In genomic region chr5:61306531-61307195, GRCh38 we compare ENCODE assay signal across 9 cellular contexts. TPM values are rescaled to one million over a fixed set of nuclear protein-coding genes. Genes with fewer than 3 reads are reported as not detected.
DNase-seq lines count a peak whose midpoint lies in the region; ATAC-seq, FAIRE-seq and TF ChIP-seq lines count a peak whose summit lies in the region.
"Had no signal": no experiment of that assay in that cellular context is flagged by ENCODE, and none has a peak within 500 bp of the region (broad histone marks: within the 10 kb centered on the region; RNA-seq: fewer than 3 reads in every experiment).

No MANE protein-coding gene starts in this region.

- H3K27me3 Mint-ChIP-seq in chondrocyte (ENCODE audit: low read depth) (no peaks in the 10 kb centered on the region), H9 (ENCODE audit: low read depth) (peaks cover 68% of the 10 kb centered on the region)
- peaks cover 37 to 70% of the 10 kb centered on the region in 2 donors for H3K27me3 Mint-ChIP-seq in effector memory CD8-positive, alpha-beta T cell

- H3K79me1 ChIP-seq in H9 (ENCODE audit: insufficient read depth, low read depth, low read length, poor library complexity, severe bottlenecking): no peaks in the 10 kb centered on the region

- H3K9me3 Mint-ChIP-seq in chondrocyte (ENCODE audit: low read depth): no peaks in the 10 kb centered on the region
- no peaks in the 10 kb centered on the region for H3K9me3 Mint-ChIP-seq in effector memory CD8-positive, alpha-beta T cell
- H3K9me3 Mint-ChIP-seq in H9: no peaks in the 10 kb centered on the region; a peak in 1 of 5 replicates

- WGBS in H9 (ENCODE audit: extremely low coverage, insufficient read length, low lambda C conversion rate): no CpG with 5 or more reads among the region's 5 CpGs

- H3K79me2 ChIP-seq in H9 (ENCODE audit: insufficient read depth, low read length): no peaks in the 10 kb centered on the region

- TF ChIP-seq CTCF in chondrocyte (IDR thresholded peaks at IDR 0.05) (no peak), tibial artery (IDR thresholded peaks at IDR 0.05) (no peak), H9 (conservative IDR thresholded peaks at IDR 0.05) (no peak)

- H3K27me3 ChIP-seq in tibial artery (no peaks in the 10 kb centered on the region), H9 (ENCODE audit: insufficient read depth, low read length) (no peaks in the 10 kb centered on the region; the same call in 1 of the 2 replicates)

- H3K23ac ChIP-seq in H9 (ENCODE audit: insufficient read length, low read depth, low read length): no peak overlapping the region

- in situ Hi-C loops in ACHN (cut with HindIII; ENCODE audit: low pct_ligation_motif_present, low pct_unique_long_range_greater_than_20kb, low sequenced_read_pairs): no loop called here

- H2AK5ac ChIP-seq in H9 (ENCODE audit: insufficient read length, low read length): no peak overlapping the region

- no peak overlapping the region for H3K9ac ChIP-seq in H9 (ENCODE audit: extremely low read depth, insufficient read length, low read length)

- H3K4me1 ChIP-seq in tibial artery (peaks cover 0 to 32% (median 13%) of the 10 kb centered on the region in 4 donors), H9 (ENCODE audit: insufficient read depth, low read length) (no peaks in the 10 kb centered on the region)

- H4K5ac ChIP-seq in H9 (ENCODE audit: insufficient read length, low read depth, low read length): no peak overlapping the region

- H3K27ac ChIP-seq in tibial artery (no peak overlapping the region), H9 (ENCODE audit: insufficient read length, low read depth, low read length) (no peak overlapping the region)

- H3K9me3 ChIP-seq in tibial artery (no peaks in the 10 kb centered on the region), H9 (ENCODE audit: control insufficient read depth, low read depth, low read length) (no peaks in the 10 kb centered on the region)

- no peaks in the 10 kb centered on the region for H3K36me3 ChIP-seq in tibial artery

- no peak overlapping the region for H3K4me2 ChIP-seq in H9 (ENCODE audit: insufficient read depth, insufficient read length, low read length)

- H3K4me3 Mint-ChIP-seq in chondrocyte (ENCODE audit: unreplicated experiment) (no peak overlapping the region), H9 (no peak overlapping the region)
- H3K4me3 Mint-ChIP-seq in effector memory CD8-positive, alpha-beta T cell: no peak overlapping the region

- no peak overlapping the region for H2BK5ac ChIP-seq in H9 (ENCODE audit: insufficient read length, low read length)

- H3K36me3 Mint-ChIP-seq in chondrocyte (ENCODE audit: low read depth) (no peaks in the 10 kb centered on the region), H9 (ENCODE audit: insufficient read depth in 1 of 3, low read depth in 3 of 3) (no peaks in the 10 kb centered on the region)
- H3K36me3 Mint-ChIP-seq in effector memory CD8-positive, alpha-beta T cell (ENCODE audit: insufficient read depth): no peaks in the 10 kb centered on the region

- no peak overlapping the region for H2AFZ ChIP-seq in H9 (ENCODE audit: low read length)

- no peak overlapping the region for H2BK15ac ChIP-seq in H9 (ENCODE audit: low read depth, low read length)

- H3K4me3 ChIP-seq in tibial artery: no peak overlapping the region

- H3K27ac Mint-ChIP-seq in chondrocyte (ENCODE audit: unreplicated experiment) (peak overlapping the region; percentile 15), H9 (no peak overlapping the region)
- H3K27ac Mint-ChIP-seq in effector memory CD8-positive, alpha-beta T cell: no peak overlapping the region

- no peak overlapping the region for H3T11ph ChIP-seq in H9 (ENCODE audit: low read length)

- H2BK120ac ChIP-seq in H9 (ENCODE audit: low read depth, low read length, poor library complexity, severe bottlenecking): no peak overlapping the region

- no peak overlapping the region for H4K91ac ChIP-seq in H9 (ENCODE audit: insufficient read length, low read depth, low read length)

- no peak overlapping the region for H3K56ac ChIP-seq in H9 (ENCODE audit: insufficient read length, low read depth, low read length)

- H3K4me1 Mint-ChIP-seq in chondrocyte (ENCODE audit: low read depth): peaks cover 56% of the 10 kb centered on the region
- H3K4me1 Mint-ChIP-seq in effector memory CD8-positive, alpha-beta T cell (ENCODE audit: low read depth in 2 of 2): peaks cover 0 to 3% of the 10 kb centered on the region in 2 donors
- peaks cover 10 to 18% of the 10 kb centered on the region in 2 experiments for H3K4me1 Mint-ChIP-seq in H9

- no peak overlapping the region for H4K8ac ChIP-seq in H9 (replicated peaks; ENCODE audit: insufficient read length, low read depth, low read length)

- FAIRE-seq in GM19239 (lab: Jason Lieb, UNC): peak; percentile 72

- H3K4ac ChIP-seq in H9 (ENCODE audit: low read depth, low read length): no peak overlapping the region

- no peak overlapping the region for H2BK20ac ChIP-seq in H9 (ENCODE audit: low read depth, low read length, poor library complexity, severe bottlenecking)

- intact Hi-C loops in tibial artery (cut with DNase I; ENCODE audit: low total_unique reads): no loop called here

- no peaks in the 10 kb centered on the region for H4K20me1 ChIP-seq in H9 (ENCODE audit: control insufficient read depth, insufficient read depth, insufficient read length)

- H3K23me2 ChIP-seq in H9 (ENCODE audit: insufficient read length, low read depth, low read length, poor library complexity, severe bottlenecking): no peaks in the 10 kb centered on the region

- no peak overlapping the region for H2BK12ac ChIP-seq in H9 (ENCODE audit: insufficient read length, low read depth, low read length)

- no peak overlapping the region for H3K14ac ChIP-seq in H9 (ENCODE audit: insufficient read depth, low read length)

- ATAC-seq in HG03565 (IDR thresholded peaks at IDR 0.05; ENCODE audit: unreplicated experiment) (peak; percentile 89), HG03520 (IDR thresholded peaks at IDR 0.05; ENCODE audit: unreplicated experiment) (no peak)
- no peak for ATAC-seq in effector memory CD8-positive, alpha-beta T cell (replicated peaks)

- DNase-seq in ACHN: peak; percentile 81
- DNase-seq in GM19239 (ENCODE audit: insufficient read length, low spot score): peak; percentile 23
- DNase-seq in chondrocyte (ENCODE audit: low spot score): no peak
- no peak for DNase-seq in effector memory CD8-positive, alpha-beta T cell
- no peak for DNase-seq in tibial artery
- no peak for DNase-seq in H9
- DNase-seq: GDM1 had no signal

- no peak overlapping the region for H3K18ac ChIP-seq in H9 (ENCODE audit: insufficient read length, low read depth, low read length)

RNA-seq across cellular contexts. Expression of gene ZSWIM6, which starts 25.4 kb away (rescaled TPM):
- 20.2 to 20.7 TPM (median 20.3 TPM) in 3 replicates for total RNA-seq in chondrocyte
- 11.0 and 11.5 TPM in 2 replicates for total RNA-seq in H9 (2021)

Comparison
In these comparisons a context has a peak if more than half of its experiments do, and no peak if none do; other contexts are left out.
1. DNase-seq: peak in ACHN (single experiment) and GM19239 (single experiment); none in chondrocyte (single experiment), effector memory CD8-positive, alpha-beta T cell (0 of 3), tibial artery (0 of 2) and H9 (single experiment).